In the genomic region with DNA sequence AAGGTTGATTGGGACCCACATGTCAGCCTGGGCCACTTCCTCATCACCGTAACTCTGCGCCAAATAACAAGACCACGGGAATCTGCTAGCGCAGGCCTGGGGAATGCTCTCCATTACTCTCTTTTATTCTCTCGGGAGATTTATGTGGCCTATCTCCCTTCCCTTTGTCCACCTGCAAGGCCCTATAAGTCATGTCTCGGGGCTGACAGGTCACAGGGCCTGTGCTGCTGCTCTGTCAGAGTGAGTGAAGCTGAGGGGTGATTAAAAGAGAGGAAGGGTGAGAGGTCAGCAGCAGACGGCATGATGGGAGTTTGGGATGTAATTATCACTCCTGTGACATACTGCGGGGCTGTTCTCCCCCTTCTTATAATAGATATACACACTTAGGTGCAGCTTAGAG, we compare ENCODE assay signal across 19 cellular contexts.
"Had no signal": no experiment of that assay in that cellular context is flagged by ENCODE, and none has a peak within 500 bp of the region (broad histone marks: within the 10 kb centered on the region; RNA-seq: fewer than 3 reads in every experiment).

No MANE protein-coding gene starts in this region.

- H3K27ac ChIP-seq: HL-60, RWPE1, SJCRH30, SK-N-MC had no signal

- H3K4me1 ChIP-seq: SJCRH30 had no signal

- H3K27me3 ChIP-seq: MG63, SJCRH30 had no signal

- H3K4me3 ChIP-seq: MG63, SJCRH30, SK-N-MC had no signal

- ATAC-seq: Right ventricle myocardium inferior had no signal

- H3K36me3 ChIP-seq: MG63, SJCRH30 had no signal

- H3K9me3 ChIP-seq: MG63, SJCRH30 had no signal

- DNase-seq: Karpas-422, KG1, MG63, NCI-H1092, NCI-H1105 treated with DMSO at 0.1 percent for 48 hours, NCI-H1417 treated with DMSO at 0.1 percent for 48 hours, NCI-H1694 treated with DMSO at 0.1 percent for 48 hours, NCI-H1930, NCI-H2081, NCI-H2107, NCI-H2227 treated with DMSO at 0.1 percent for 48 hours, NCI-H524, NCI-H526 treated with DMSO at 0.1 percent for 48 hours, SHP77 treated with DMSO at 0.1 percent for 48 hours, SJCRH30 had no signal
